ENCODE assay signal across 9 cellular contexts in the genomic region with DNA sequence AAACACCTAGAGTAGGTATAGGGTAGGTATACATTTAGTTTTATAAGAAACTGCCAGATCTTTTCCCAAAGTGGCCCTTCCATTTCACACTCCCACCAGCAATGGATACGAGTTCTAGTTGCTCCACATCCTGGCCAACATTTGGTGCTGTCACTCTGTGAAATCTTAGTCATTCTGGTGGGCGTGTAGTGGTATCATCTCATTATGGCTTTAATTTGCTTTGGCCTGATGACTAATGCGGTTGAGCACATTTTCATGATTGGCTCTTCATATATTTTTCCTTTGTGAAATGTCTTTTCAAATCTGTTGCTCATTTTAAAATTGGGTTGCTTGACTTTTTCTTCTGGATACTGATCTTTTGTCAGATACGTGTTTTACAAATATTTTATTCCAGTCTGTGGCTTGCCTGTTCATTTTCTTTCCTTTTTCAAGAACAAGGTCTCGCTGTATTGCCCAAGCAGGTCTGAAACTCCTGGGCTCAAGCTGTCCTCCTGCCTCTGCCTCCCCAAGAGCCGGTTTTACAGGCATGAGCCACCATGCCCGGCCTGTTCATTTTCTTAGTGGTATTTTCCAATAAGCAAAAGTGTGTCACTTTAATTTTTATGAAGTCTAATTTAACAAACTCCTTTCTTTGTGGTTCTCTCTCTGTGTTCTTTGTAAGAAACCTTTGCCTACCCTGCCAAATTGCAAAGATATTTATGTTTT.
DNase-seq lines count a peak whose midpoint lies in the region; ATAC-seq and TF ChIP-seq lines count a peak whose summit lies in the region.
"Had no signal": no experiment of that assay in that cellular context is flagged by ENCODE, and none has a peak within 500 bp of the region (broad histone marks: within the 10 kb centered on the region; RNA-seq: fewer than 3 reads in every experiment).

No MANE protein-coding gene starts in this region.

- peaks cover 16% of the 10 kb centered on the region for H3K9me3 Mint-ChIP-seq in activated naive CD4-positive, alpha-beta T cell treated with anti-CD3 and anti-CD28 coated beads, Interleukin-2, amount 10 ng/mL, durations not matched to agents 7 days and 5 days

- WGBS in lower leg skin, 2 donors: 48% methylated on average over 7 of the region's 7 CpGs

- H3K4me3 ChIP-seq in AG09309 (ENCODE audit: control insufficient read depth, low read depth, low read length) (no peak overlapping the region), KMS-11 (IDR thresholded peaks at IDR 0.05; ENCODE audit: insufficient read depth, low read depth, low read length) (no peak overlapping the region), lower leg skin (ENCODE audit: low read depth, poor library complexity, severe bottlenecking) (no peak overlapping the region)
- H3K4me3 ChIP-seq: body of pancreas had no signal

- peaks cover 56% of the 10 kb centered on the region for H3K79me2 ChIP-seq in KMS-11 (ENCODE audit: insufficient read depth, low read depth)

- no peaks in the 10 kb centered on the region for H4K20me1 ChIP-seq in KMS-11 (ENCODE audit: insufficient read depth)

- no peaks in the 10 kb centered on the region for H3K27me3 ChIP-seq in KMS-11 (ENCODE audit: insufficient read depth, low read depth)
- H3K27me3 ChIP-seq: body of pancreas had no signal

- peaks cover 5% of the 10 kb centered on the region for H3K27me3 Mint-ChIP-seq in activated naive CD4-positive, alpha-beta T cell treated with anti-CD3 and anti-CD28 coated beads, Interleukin-2, amount 10 ng/mL, durations not matched to agents 7 days and 5 days

- peaks cover 68% of the 10 kb centered on the region for H3K4me1 ChIP-seq in KMS-11 (ENCODE audit: low read depth, poor library complexity, severe bottlenecking)

- intact Hi-C loops in lower leg skin (cut with DNase I; ENCODE audit: low total_unique reads): no loop called here

- H2AFZ ChIP-seq in KMS-11 (ENCODE audit: low read depth): peak overlapping the region; percentile 27

- H3K27ac ChIP-seq in KMS-11: peak overlapping the region; percentile 99

- TF ChIP-seq CTCF in AG09309 (IDR thresholded peaks at IDR 0.05; ENCODE audit: control insufficient read depth, insufficient read depth, low read depth, low read length, missing control alignments) (no peak), KMS-11 (conservative IDR thresholded peaks at IDR 0.05; ENCODE audit: low read depth, low read length) (no peak), lower leg skin (IDR thresholded peaks at IDR 0.05) (no peak)

- ATAC-seq in HG03196 (IDR thresholded peaks at IDR 0.05; ENCODE audit: unreplicated experiment) (no peak), HG03457 (IDR thresholded peaks at IDR 0.05; ENCODE audit: unreplicated experiment) (no peak), GM21576 (IDR thresholded peaks at IDR 0.05; ENCODE audit: unreplicated experiment) (no peak)
- ATAC-seq: body of pancreas had no signal

- peaks cover 62% of the 10 kb centered on the region for H3K4me1 Mint-ChIP-seq in activated naive CD4-positive, alpha-beta T cell treated with anti-CD3 and anti-CD28 coated beads, Interleukin-2, amount 10 ng/mL, durations not matched to agents 7 days and 5 days

- H3K27ac Mint-ChIP-seq in activated naive CD4-positive, alpha-beta T cell treated with anti-CD3 and anti-CD28 coated beads, Interleukin-2, amount 10 ng/mL, durations not matched to agents 7 days and 5 days: peak overlapping the region; percentile 94

- peak; percentile 88 for DNase-seq in AG09309 (ENCODE audit: low read depth)
- DNase-seq in activated naive CD4-positive, alpha-beta T cell treated with anti-CD3 and anti-CD28 coated beads, Interleukin-2, amount 10 ng/mL, durations not matched to agents 7 days and 5 days: no peak
- peak; percentile 41 to 66 for DNase-seq in lower leg skin (ENCODE audit: low spot score in 2 of 2)
- DNase-seq in SIG-M5 treated with dmso at 0.1 percent for 504 hours (lab: John Stamatoyannopoulos, UW; ENCODE audit: unreplicated experiment): no peak

- peak overlapping the region; percentile 100 for H3K4me2 ChIP-seq in KMS-11

- H3K36me3 ChIP-seq in KMS-11 (ENCODE audit: insufficient read depth): no peaks in the 10 kb centered on the region

- CTCF ChIA-PET in activated naive CD4-positive, alpha-beta T cell treated with anti-CD3 and anti-CD28 coated beads, Interleukin-2, amount 10 ng/mL, durations not matched to agents 7 days and 5 days (lab: Charles Lee): interaction anchor here (1.0 to 4.9 kb wide), 10 partner anchors 24 to 161 kb away, joined by 3 to 37 read pairs (median 7); no protein-coding TSS in a partner anchor

- peaks cover 13% of the 10 kb centered on the region for H3K36me3 Mint-ChIP-seq in activated naive CD4-positive, alpha-beta T cell treated with anti-CD3 and anti-CD28 coated beads, Interleukin-2, amount 10 ng/mL, durations not matched to agents 7 days and 5 days

- H3K9ac ChIP-seq in KMS-11: peak overlapping the region; percentile 90

- peak overlapping the region; percentile 68 for H3K4me3 Mint-ChIP-seq in activated naive CD4-positive, alpha-beta T cell treated with anti-CD3 and anti-CD28 coated beads, Interleukin-2, amount 10 ng/mL, durations not matched to agents 7 days and 5 days

- no peak for TF ChIP-seq POLR2A in lower leg skin (IDR thresholded peaks at IDR 0.05)

Comparison
In these comparisons a context has a peak if more than half of its experiments do, and no peak if none do; other contexts are left out.
1. DNase-seq: peak in AG09309 (single experiment) and lower leg skin (2 of 2); none in activated naive CD4-positive, alpha-beta T cell treated with anti-CD3 and anti-CD28 coated beads, Interleukin-2, amount 10 ng/mL, durations not matched to agents 7 days and 5 days (single experiment) and SIG-M5 treated with dmso at 0.1 percent for 504 hours (single experiment).